1 cellular context compared by ENCODE assay signal in genomic region chr22:41448189-41448808, GRCh38.
TF ChIP-seq lines count a peak whose summit lies in the region.

No MANE protein-coding gene starts in this region.

TF ChIP-seq in H1, 55 proteins besides CTCF, POLR2A, EP300 and RAD21:
- peak; percentile 35; the same call in 1 of the 2 replicates for TF ChIP-seq NRF1 (IDR thresholded peaks at IDR 0.05; ENCODE audit: low read depth, low read length)
- peak; percentile 95 for TF ChIP-seq CREB1 (IDR thresholded peaks at IDR 0.05)
- TF ChIP-seq PHF8 (conservative IDR thresholded peaks at IDR 0.05; ENCODE audit: low read depth, low read length), result no peak
- peak; percentile 75; the same call in 1 of the 2 replicates for TF ChIP-seq CHD2 (IDR thresholded peaks at IDR 0.05; ENCODE audit: low read length)
- TF ChIP-seq SIN3A (conservative IDR thresholded peaks at IDR 0.05 in 1 of 2, IDR thresholded peaks at IDR 0.05 in 1 of 2; ENCODE audit: low read depth in 1 of 2, low read length in 2 of 2), result peak; percentile 91 to 92; a peak in 3 of 4 replicates
- peak; percentile 83 for TF ChIP-seq POLR2AphosphoS5 (IDR thresholded peaks at IDR 0.05; ENCODE audit: low read depth, low read length)
- TF ChIP-seq ATF2 (IDR thresholded peaks at IDR 0.05; ENCODE audit: low read length), result no peak
- peak; percentile 93 for TF ChIP-seq TBP (IDR thresholded peaks at IDR 0.05; ENCODE audit: low read depth, low read length)
- peak; percentile 76 for TF ChIP-seq JUND (IDR thresholded peaks at IDR 0.05; ENCODE audit: low read length)
- TF ChIP-seq SP4 (IDR thresholded peaks at IDR 0.05; ENCODE audit: low read length), result peak; percentile 38; the same call in 1 of the 2 replicates
- peak; percentile 68 for TF ChIP-seq SIX5 (IDR thresholded peaks at IDR 0.05; ENCODE audit: low read depth, low read length)
- TF ChIP-seq TEAD4 (IDR thresholded peaks at IDR 0.05; ENCODE audit: low read depth, low read length), result peak; percentile 59
- TF ChIP-seq MAX (IDR thresholded peaks at IDR 0.05), result peak; percentile 88
- peak; percentile 83 for TF ChIP-seq SP1 (IDR thresholded peaks at IDR 0.05; ENCODE audit: low read depth, low read length)
- peak; percentile 95 for TF ChIP-seq YY1 (IDR thresholded peaks at IDR 0.05; ENCODE audit: low read depth, low read length)
- TF ChIP-seq RFX5 (IDR thresholded peaks at IDR 0.05; ENCODE audit: borderline replicate concordance, low read depth, low read length), result peak; percentile 94
- TF ChIP-seq BCL11A (IDR thresholded peaks at IDR 0.05; ENCODE audit: low read depth in 2 of 2, low read length in 2 of 2), result no peak
- TF ChIP-seq CEBPB (IDR thresholded peaks at IDR 0.05; ENCODE audit: low read depth, low read length), result no peak
- TF ChIP-seq, protein P1, sequence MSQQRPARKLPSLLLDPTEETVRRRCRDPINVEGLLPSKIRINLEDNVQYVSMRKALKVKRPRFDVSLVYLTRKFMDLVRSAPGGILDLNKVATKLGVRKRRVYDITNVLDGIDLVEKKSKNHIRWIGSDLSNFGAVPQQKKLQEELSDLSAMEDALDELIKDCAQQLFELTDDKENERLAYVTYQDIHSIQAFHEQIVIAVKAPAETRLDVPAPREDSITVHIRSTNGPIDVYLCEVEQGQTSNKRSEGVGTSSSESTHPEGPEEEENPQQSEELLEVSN (IDR thresholded peaks at IDR 0.05), result no peak
- TF ChIP-seq HDAC2 (IDR thresholded peaks at IDR 0.05; ENCODE audit: borderline replicate concordance in 1 of 2, low read depth in 2 of 2, low read length in 2 of 2), result 0 out of 4 replicates have a peak, but pooled peaks of 1 of the 2 experiments have one; percentile 77
- TF ChIP-seq TAF1 (IDR thresholded peaks at IDR 0.05; ENCODE audit: low read depth, low read length), result peak; percentile 92
- no peak for TF ChIP-seq TAF7 (optimal IDR thresholded peaks at IDR 0.05; ENCODE audit: borderline replicate concordance, low read depth, low read length)
- TF ChIP-seq SAP30 (IDR thresholded peaks at IDR 0.05; ENCODE audit: insufficient read depth, insufficient replicate concordance, low read length), result peak; percentile 83
- TF ChIP-seq SRF (IDR thresholded peaks at IDR 0.05; ENCODE audit: low read depth, low read length), result 0 out of 2 replicates have a peak, but pooled peaks have one; percentile 5
- TF ChIP-seq SP2 (IDR thresholded peaks at IDR 0.05; ENCODE audit: low read length), result no peak
- TF ChIP-seq CBX5 (IDR thresholded peaks at IDR 0.05; ENCODE audit: low read depth, low read length), result no peak
- TF ChIP-seq BRCA1 (IDR thresholded peaks at IDR 0.05; ENCODE audit: low read depth, low read length), result no peak
